36 cellular contexts compared by ENCODE assay signal in genomic region chr22:20666560-20666959, GRCh38.
"Had no signal": no experiment of that assay in that cellular context is flagged by ENCODE, and none has a peak within 500 bp of the region (broad histone marks: within the 10 kb centered on the region; RNA-seq: fewer than 3 reads in every experiment).

No MANE protein-coding gene starts in this region.

- H3K4me3 ChIP-seq: adrenal gland, body of pancreas, breast epithelium had no signal

- FAIRE-seq: astrocyte, TTC549 had no signal

- H3K4me1 Mint-ChIP-seq: activated B cell treated with CpG ODN at 0.5 μM for 24 hours; activated CD4-positive, alpha-beta T cell treated with anti-CD3 and anti-CD28 coated beads, Interleukin-2, amount 10 ng/mL, durations not matched to agents 24 days and 14 days; activated naive CD4-positive, alpha-beta T cell treated with anti-CD3 and anti-CD28 coated beads, Interleukin-2, amount 10 ng/mL, durations not matched to agents 7 days and 5 days; activated naive CD8-positive, alpha-beta T cell treated with anti-CD3 and anti-CD28 coated beads for 36 hours; activated T-helper 17 cell treated with anti-CD3 and anti-CD28 coated beads, Interleukin-2, amount 50 U/mL, for 72 hours had no signal

- DNase-seq: activated B cell treated with CpG ODN at 0.5 μM for 24 hours; activated CD4-positive, alpha-beta memory T cell treated with anti-CD3 and anti-CD28 coated beads for 36 hours; activated CD4-positive, alpha-beta T cell treated with anti-CD3 and anti-CD28 coated beads for 4 hours; activated CD4-positive, alpha-beta T cell treated with anti-CD3 and anti-CD28 coated beads, Interleukin-2, amount 50 U/mL, for 1 hour; activated CD4-positive, alpha-beta T cell treated with anti-CD3 and anti-CD28 coated beads, Interleukin-2, amount 50 U/mL, for 4 hours; activated CD4-positive, CD25-positive, alpha-beta regulatory T cell treated with anti-CD3 and anti-CD28 coated beads, Interleukin-2, amount 50 U/mL, for 72 hours; activated CD8-positive, alpha-beta memory T cell treated with anti-CD3 and anti-CD28 coated beads, Interleukin-2, amount 50 U/mL, for 4 hours; activated CD8-positive, alpha-beta T cell treated with anti-CD3 and anti-CD28 coated beads for 36 hours; activated effector memory CD4-positive, alpha-beta T cell treated with anti-CD3 and anti-CD28 coated beads, Interleukin-2, amount 50 U/mL, for 16 hours; activated gamma-delta T cell treated with Interleukin-2 at 50 U/mL for 16 hours; activated naive CD4-positive, alpha-beta T cell treated with anti-CD3 and anti-CD28 coated beads, Interleukin-2, amount 10 ng/mL, durations not matched to agents 7 days and 5 days; activated naive CD4-positive, alpha-beta T cell treated with Interleukin-2 at 50 U/mL for 16 hours; activated naive CD8-positive, alpha-beta T cell treated with anti-CD3 and anti-CD28 coated beads for 36 hours; activated T-cell treated with anti-CD3 and anti-CD28 coated beads for 4 hours; activated T-cell treated with anti-CD3 and anti-CD28 coated beads, Interleukin-2, amount 50 U/mL, for 1 hour; activated T-cell treated with anti-CD3 and anti-CD28 coated beads, Interleukin-2, amount 50 U/mL, for 4 hours; activated T-cell treated with anti-CD3 and anti-CD28 coated beads, Interleukin-2, amount 50 U/mL, for 72 hours; adrenal gland; amniotic stem cell; aorta; body of pancreas; brain microvascular endothelial cell; central memory CD4-positive, alpha-beta T cell; T-helper 1 cell; T-helper 2 cell; T-helper 9 cell had no signal

- H3K27ac Mint-ChIP-seq: activated B cell treated with CpG ODN at 0.5 μM for 24 hours; activated CD4-positive, alpha-beta T cell treated with anti-CD3 and anti-CD28 coated beads, Interleukin-2, amount 10 ng/mL, durations not matched to agents 24 days and 14 days; activated CD8-positive, alpha-beta T cell treated with anti-CD3 and anti-CD28 coated beads for 36 hours; activated naive CD4-positive, alpha-beta T cell treated with anti-CD3 and anti-CD28 coated beads, Interleukin-2, amount 10 ng/mL, durations not matched to agents 7 days and 5 days; activated naive CD4-positive, alpha-beta T cell treated with anti-CD3 and anti-CD28 coated beads, Interleukin-2, amount 50 U/mL, for 72 hours; activated naive CD8-positive, alpha-beta T cell treated with anti-CD3 and anti-CD28 coated beads for 36 hours; activated T-cell treated with anti-CD3 and anti-CD28 coated beads, Interleukin-2, amount 50 U/mL, for 72 hours; activated T-helper 1 cell treated with anti-CD3 and anti-CD28 coated beads, Interleukin-12 subunit alpha, Interleukin-12 subunit beta, Interleukin-2, Interleukin-4 antibody, amounts not matched to agents 30 ng/mL and 10 ng/mL and 1 ng/mL, durations not matched to agents 14 hours and 24 hours and 36 hours; activated T-helper 17 cell treated with anti-CD3 and anti-CD28 coated beads, Interleukin-2, amount 50 U/mL, for 72 hours; T-helper 1 cell treated with Interleukin-12 subunit alpha and Interleukin-12 subunit beta and Interleukin-4 antibody, amounts not matched to agents 30 μg/mL and 1 μg/mL, for 36 hours; T-helper 2 cell treated with Interferon-gamma antibody and Interleukin-4, amounts not matched to agents 5 μg/mL and 100 μg/mL, for 36 hours had no signal

- H3K27ac ChIP-seq: adrenal gland, body of pancreas, brain microvascular endothelial cell, breast epithelium, VCaP had no signal

- H3K9me3 ChIP-seq: breast epithelium had no signal

- H3K4me3 Mint-ChIP-seq: activated B cell treated with CpG ODN at 0.5 μM for 24 hours; activated CD4-positive, alpha-beta memory T cell treated with anti-CD3 and anti-CD28 coated beads for 36 hours; activated CD4-positive, alpha-beta T cell treated with anti-CD3 and anti-CD28 coated beads, Interleukin-2, amount 10 ng/mL, durations not matched to agents 24 days and 14 days; activated CD8-positive, alpha-beta T cell treated with anti-CD3 and anti-CD28 coated beads for 36 hours; activated naive CD4-positive, alpha-beta T cell treated with anti-CD3 and anti-CD28 coated beads, Interleukin-2, amount 10 ng/mL, durations not matched to agents 7 days and 5 days; activated naive CD8-positive, alpha-beta T cell treated with anti-CD3 and anti-CD28 coated beads for 36 hours; activated T-cell treated with anti-CD3 and anti-CD28 coated beads, Interleukin-2, amount 50 U/mL, for 4 hours; activated T-cell treated with anti-CD3 and anti-CD28 coated beads, Interleukin-2, amount 50 U/mL, for 72 hours; activated T-helper 1 cell treated with anti-CD3 and anti-CD28 coated beads, Interleukin-12 subunit alpha, Interleukin-12 subunit beta, Interleukin-2, Interleukin-4 antibody, amounts not matched to agents 30 ng/mL and 10 ng/mL and 1 ng/mL, durations not matched to agents 14 hours and 24 hours and 36 hours; activated T-helper 17 cell treated with anti-CD3 and anti-CD28 coated beads, Interleukin-2, amount 50 U/mL, for 72 hours; T-helper 1 cell treated with Interleukin-12 subunit alpha and Interleukin-12 subunit beta and Interleukin-4 antibody, amounts not matched to agents 30 μg/mL and 1 μg/mL, for 36 hours; T-helper 2 cell treated with Interferon-gamma antibody and Interleukin-4, amounts not matched to agents 5 μg/mL and 100 μg/mL, for 36 hours had no signal

- H3K36me3 Mint-ChIP-seq: activated naive CD4-positive, alpha-beta T cell treated with anti-CD3 and anti-CD28 coated beads, Interleukin-2, amount 10 ng/mL, durations not matched to agents 7 days and 5 days; activated naive CD8-positive, alpha-beta T cell treated with anti-CD3 and anti-CD28 coated beads for 36 hours had no signal

- H3K36me3 ChIP-seq: adrenal gland, brain microvascular endothelial cell, breast epithelium had no signal

- ATAC-seq: activated CD8-positive, alpha-beta T cell treated with anti-CD3 and anti-CD28 coated beads for 36 hours; activated naive CD4-positive, alpha-beta T cell treated with anti-CD3 and anti-CD28 coated beads, Interleukin-2, amount 50 U/mL, for 72 hours; activated T-cell treated with anti-CD3 and anti-CD28 coated beads, Interleukin-2, amount 50 U/mL, for 4 hours; activated T-cell treated with anti-CD3 and anti-CD28 coated beads, Interleukin-2, amount 50 U/mL, for 72 hours; activated T-helper 17 cell treated with anti-CD3 and anti-CD28 coated beads, Interleukin-2, amount 50 U/mL, for 72 hours; body of pancreas had no signal

- H3K4me1 ChIP-seq: adrenal gland, body of pancreas, breast epithelium had no signal
